ENCODE assay signal across 25 cellular contexts in the genomic region with DNA sequence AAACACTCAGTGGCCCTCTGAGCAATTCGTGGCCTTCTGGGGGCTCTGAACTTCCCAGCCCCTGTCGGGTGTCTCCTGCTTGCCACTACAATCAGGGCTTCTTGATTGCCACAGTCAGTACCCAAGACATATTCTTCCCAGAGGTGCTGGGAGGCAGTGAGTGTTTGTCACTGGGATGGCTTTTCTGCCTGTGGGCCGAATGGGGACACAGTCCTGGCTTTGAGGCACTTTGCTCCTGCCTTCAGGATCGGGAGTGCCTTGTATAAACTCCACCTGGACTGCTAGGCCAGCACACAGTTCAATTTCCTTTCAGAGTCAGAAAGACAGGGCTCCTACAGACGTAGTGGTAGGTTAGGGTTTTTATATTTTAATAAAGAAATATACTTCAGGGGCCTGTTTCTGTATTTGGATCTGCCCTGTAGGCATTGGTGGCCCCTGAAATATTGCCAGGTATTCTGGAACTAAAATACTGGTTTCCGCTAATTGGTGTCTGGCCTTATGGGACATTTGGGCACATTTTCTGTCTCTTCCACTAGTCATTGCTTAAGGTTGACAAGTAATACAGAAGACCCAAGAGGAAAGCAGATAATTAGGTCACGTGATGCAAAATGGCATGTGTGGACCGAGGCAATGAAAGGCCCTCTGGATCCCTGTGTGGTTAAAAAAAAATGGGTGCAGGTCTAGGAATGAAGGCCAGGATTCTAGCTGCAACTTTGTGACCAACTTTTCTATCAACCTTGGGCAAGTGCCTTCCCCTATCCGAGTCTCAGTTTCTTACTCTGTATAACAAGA.
"Had no signal": no experiment of that assay in that cellular context is flagged by ENCODE, and none has a peak within 500 bp of the region (broad histone marks: within the 10 kb centered on the region; RNA-seq: fewer than 3 reads in every experiment).

No MANE protein-coding gene starts in this region.

- H3K9me3 ChIP-seq: left ventricle myocardium inferior, pancreas, prostate gland, tibial nerve, uterus had no signal

- H3K27ac ChIP-seq: hepatocyte, left ventricle myocardium inferior, pancreas, prostate gland, tibial nerve, uterus had no signal

- H3K27me3 Mint-ChIP-seq: stimulated activated memory B cell treated with anti-CD40 and anti-IgM and Interleukin-4, amounts not matched to agents 10 μg/mL and 1 μg/mL and 100 μg/mL, for 72 hours; stimulated activated naive CD8-positive, alpha-beta T cell treated with anti-CD3 and anti-CD28 coated beads, Interleukin-15, amount 100 ng/mL, for 72 hours; type B pancreatic cell had no signal

- H3K36me3 ChIP-seq: left ventricle myocardium inferior, pancreas, prostate gland, uterus had no signal

- H3K4me3 ChIP-seq: hepatocyte, left ventricle myocardium inferior, lung, pancreas, prostate gland, smooth muscle cell, tibial nerve, uterus had no signal

- H3K36me3 Mint-ChIP-seq: naive B cell; natural killer cell; stimulated activated memory B cell treated with anti-CD40 and anti-IgM and Interleukin-4, amounts not matched to agents 10 μg/mL and 1 μg/mL and 100 μg/mL, for 72 hours had no signal

- H3K4me3 Mint-ChIP-seq: mesothelial cell of epicardium; naive B cell; natural killer cell; stimulated activated memory B cell treated with anti-CD40 and anti-IgM and Interleukin-4, amounts not matched to agents 10 μg/mL and 1 μg/mL and 100 μg/mL, for 72 hours; stimulated activated naive CD8-positive, alpha-beta T cell treated with anti-CD3 and anti-CD28 coated beads, Interleukin-15, amount 100 ng/mL, for 72 hours; type B pancreatic cell had no signal

- ATAC-seq: natural killer cell; pancreas; right cardiac atrium; stimulated activated memory B cell treated with anti-CD40 and anti-IgM and Interleukin-4, amounts not matched to agents 10 μg/mL and 1 μg/mL and 100 μg/mL, for 72 hours; stimulated activated naive CD8-positive, alpha-beta T cell treated with anti-CD3 and anti-CD28 coated beads, Interleukin-15, amount 100 ng/mL, for 72 hours had no signal

- H3K9me3 Mint-ChIP-seq: mesothelial cell of epicardium; naive B cell; natural killer cell; stimulated activated memory B cell treated with anti-CD40 and anti-IgM and Interleukin-4, amounts not matched to agents 10 μg/mL and 1 μg/mL and 100 μg/mL, for 72 hours; stimulated activated naive CD8-positive, alpha-beta T cell treated with anti-CD3 and anti-CD28 coated beads, Interleukin-15, amount 100 ng/mL, for 72 hours; type B pancreatic cell had no signal

- H3K4me1 Mint-ChIP-seq: naive B cell; natural killer cell; stimulated activated memory B cell treated with anti-CD40 and anti-IgM and Interleukin-4, amounts not matched to agents 10 μg/mL and 1 μg/mL and 100 μg/mL, for 72 hours; stimulated activated naive CD8-positive, alpha-beta T cell treated with anti-CD3 and anti-CD28 coated beads, Interleukin-15, amount 100 ng/mL, for 72 hours had no signal

- H3K27ac Mint-ChIP-seq: mesothelial cell of epicardium; naive B cell; natural killer cell; stimulated activated memory B cell treated with anti-CD40 and anti-IgM and Interleukin-4, amounts not matched to agents 10 μg/mL and 1 μg/mL and 100 μg/mL, for 72 hours; stimulated activated naive CD8-positive, alpha-beta T cell treated with anti-CD3 and anti-CD28 coated beads, Interleukin-15, amount 100 ng/mL, for 72 hours; type B pancreatic cell had no signal

- H3K4me1 ChIP-seq: left ventricle myocardium inferior, pancreas, prostate gland, tibial nerve, uterus had no signal

- DNase-seq: islet precursor cell; left ventricle myocardium inferior; mesendoderm; naive B cell; natural killer cell; nucleus accumbens; pancreas; retina; right cardiac atrium; stimulated activated CD4-positive, alpha-beta T cell treated with anti-CD3 and anti-CD28 coated beads, Interleukin-1b, Interleukin-23, amount 100 ng/mL, for 48 hours; stimulated activated CD4-positive, alpha-beta T cell treated with anti-CD3 and anti-CD28 coated beads, Interleukin-2, amount 100 ng/mL, for 48 hours; stimulated activated CD4-positive, alpha-beta T cell treated with anti-CD3 and anti-CD28 coated beads, Interleukin-4, amount 100 ng/mL, for 4 hours; stimulated activated CD8-positive, alpha-beta memory T cell treated with anti-CD3 and anti-CD28 coated beads, Interleukin-4, amount 100 ng/mL, for 48 hours; stimulated activated naive CD4-positive, alpha-beta T cell treated with Interleukin-2 at 50 U/mL for 16 hours; stimulated activated naive CD8-positive, alpha-beta T cell treated with anti-CD3 and anti-CD28 coated beads, Interleukin-15, amount 100 ng/mL, for 72 hours; substantia nigra; uterus had no signal

- H3K27me3 ChIP-seq: hepatocyte, pancreas, tibial nerve, uterus had no signal
